14 cellular contexts compared by ENCODE assay signal in genomic region chr14:48936881-48937280, GRCh38.
"Had no signal": no experiment of that assay in that cellular context is flagged by ENCODE, and none has a peak within 500 bp of the region (broad histone marks: within the 10 kb centered on the region; RNA-seq: fewer than 3 reads in every experiment).

No MANE protein-coding gene starts in this region.

- ATAC-seq: activated CD8-positive, alpha-beta memory T cell treated with anti-CD3 and anti-CD28 coated beads, Interleukin-2, amount 10 ng/mL, durations not matched to agents 7 days and 5 days; activated T-cell treated with anti-CD3 and anti-CD28 coated beads, Interleukin-2, amount 50 U/mL, for 4 hours; left cardiac atrium; pancreas had no signal

- H3K27ac ChIP-seq: esophagus squamous epithelium, pancreas, tibial artery had no signal

- H3K9me3 ChIP-seq: esophagus squamous epithelium, pancreas, tibial artery had no signal

- H3K4me3 Mint-ChIP-seq: activated CD8-positive, alpha-beta memory T cell treated with anti-CD3 and anti-CD28 coated beads, Interleukin-2, amount 10 ng/mL, durations not matched to agents 7 days and 5 days; activated naive CD8-positive, alpha-beta T cell treated with anti-CD3 and anti-CD28 coated beads for 36 hours; activated T-cell treated with anti-CD3 and anti-CD28 coated beads, Interleukin-2, amount 50 U/mL, for 4 hours; nephron had no signal

- H3K27me3 ChIP-seq: esophagus squamous epithelium, pancreas, tibial artery had no signal

- H3K4me1 ChIP-seq: esophagus squamous epithelium, pancreas had no signal

- H3K27me3 Mint-ChIP-seq: activated CD8-positive, alpha-beta memory T cell treated with anti-CD3 and anti-CD28 coated beads, Interleukin-2, amount 10 ng/mL, durations not matched to agents 7 days and 5 days; activated naive CD8-positive, alpha-beta T cell treated with anti-CD3 and anti-CD28 coated beads for 36 hours had no signal

- H3K36me3 Mint-ChIP-seq: activated CD8-positive, alpha-beta memory T cell treated with anti-CD3 and anti-CD28 coated beads, Interleukin-2, amount 10 ng/mL, durations not matched to agents 7 days and 5 days; activated naive CD8-positive, alpha-beta T cell treated with anti-CD3 and anti-CD28 coated beads for 36 hours had no signal

- H3K36me3 ChIP-seq: esophagus squamous epithelium, pancreas, tibial artery had no signal

- H3K4me1 Mint-ChIP-seq: activated CD8-positive, alpha-beta memory T cell treated with anti-CD3 and anti-CD28 coated beads, Interleukin-2, amount 10 ng/mL, durations not matched to agents 7 days and 5 days; activated naive CD8-positive, alpha-beta T cell treated with anti-CD3 and anti-CD28 coated beads for 36 hours had no signal

- H3K27ac Mint-ChIP-seq: activated CD8-positive, alpha-beta memory T cell treated with anti-CD3 and anti-CD28 coated beads, Interleukin-2, amount 10 ng/mL, durations not matched to agents 7 days and 5 days; activated naive CD8-positive, alpha-beta T cell treated with anti-CD3 and anti-CD28 coated beads for 36 hours had no signal

- DNase-seq: activated CD4-positive, alpha-beta T cell treated with anti-CD3 and anti-CD28 coated beads for 1 hour; activated CD4-positive, alpha-beta T cell treated with anti-CD3 and anti-CD28 coated beads, Interleukin-2, amount 50 U/mL, for 48 hours; activated CD8-positive, alpha-beta memory T cell treated with anti-CD3 and anti-CD28 coated beads, Interleukin-2, amount 10 ng/mL, durations not matched to agents 7 days and 5 days; activated effector memory CD4-positive, alpha-beta T cell treated with anti-CD3 and anti-CD28 coated beads, Interleukin-2, amount 50 U/mL, for 16 hours; activated naive CD8-positive, alpha-beta T cell treated with anti-CD3 and anti-CD28 coated beads for 36 hours; activated T-cell treated with anti-CD3 and anti-CD28 coated beads, Interleukin-2, amount 50 U/mL, for 4 hours; aorta; esophagus squamous epithelium; left cardiac atrium; pancreas; retina; tibial artery had no signal

- H3K4me3 ChIP-seq: esophagus squamous epithelium, lung, pancreas, tibial artery had no signal
